ENCODE assay signal across 21 cellular contexts in the genomic region with DNA sequence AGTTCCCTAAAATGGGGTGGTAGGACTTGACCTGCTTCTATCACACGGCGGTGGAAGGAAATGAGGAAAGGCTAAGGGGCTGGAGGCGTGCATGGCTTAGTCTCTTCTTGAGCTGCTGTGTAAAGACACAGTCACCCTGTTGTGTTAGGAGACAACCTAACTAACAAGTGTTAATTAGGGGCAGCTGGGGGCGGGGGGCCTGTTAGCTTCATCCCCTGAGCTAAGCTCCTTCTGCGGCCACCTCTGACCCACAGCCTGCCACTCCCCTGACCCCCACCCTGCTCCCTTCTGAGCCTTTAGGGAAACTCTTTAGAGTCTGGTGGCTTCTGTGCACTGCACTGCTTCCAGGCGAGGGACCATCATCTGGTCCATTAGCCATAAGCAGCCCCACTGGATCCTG. TPM values are rescaled to one million over a fixed set of nuclear protein-coding genes. Genes with fewer than 3 reads are reported as not detected.
DNase-seq lines count a peak whose midpoint lies in the region; ATAC-seq and TF ChIP-seq lines count a peak whose summit lies in the region.
"Had no signal": no experiment of that assay in that cellular context is flagged by ENCODE, and none has a peak within 500 bp of the region (broad histone marks: within the 10 kb centered on the region; RNA-seq: fewer than 3 reads in every experiment).

No MANE protein-coding gene starts in this region.

- no peaks in the 10 kb centered on the region for H4K20me1 ChIP-seq in H9 (ENCODE audit: control insufficient read depth, insufficient read depth, insufficient read length)

- peaks cover 40 to 49% of the 10 kb centered on the region in 2 experiments for H3K4me1 Mint-ChIP-seq in H9
- peaks cover 10% of the 10 kb centered on the region for H3K4me1 Mint-ChIP-seq in T-helper 17 cell
- no peaks in the 10 kb centered on the region for H3K4me1 Mint-ChIP-seq in progenitor cell of endocrine pancreas (ENCODE audit: low read depth)
- H3K4me1 Mint-ChIP-seq: IgD-negative memory B cell had no signal

- H3K4me3 Mint-ChIP-seq in H9 (no peak overlapping the region), T-helper 17 cell (no peak overlapping the region), progenitor cell of endocrine pancreas (ENCODE audit: low read depth) (no peak overlapping the region)
- H3K4me3 Mint-ChIP-seq: IgD-negative memory B cell had no signal

- H3K27ac ChIP-seq in H9 (ENCODE audit: insufficient read length, low read depth, low read length) (no peak overlapping the region), iPS-20b (ENCODE audit: low read length) (no peak overlapping the region)
- H3K27ac ChIP-seq: PC-9 had no signal

- H3K18ac ChIP-seq in H9 (ENCODE audit: insufficient read length, low read depth, low read length) = no peak overlapping the region

- H3K9me3 ChIP-seq in H9 (ENCODE audit: control insufficient read depth, low read depth, low read length) = no peaks in the 10 kb centered on the region
- H3K9me3 ChIP-seq in T-helper 17 cell (ENCODE audit: control insufficient read depth, low read length, poor library complexity, severe bottlenecking) = no peaks in the 10 kb centered on the region
- H3K9me3 ChIP-seq in iPS-20b (ENCODE audit: insufficient read depth, low read depth, low read length) = no peaks in the 10 kb centered on the region
- H3K9me3 ChIP-seq: A549, BE2C, SK-N-SH had no signal

- H3K79me1 ChIP-seq in H9 (ENCODE audit: insufficient read depth, low read depth, low read length, poor library complexity, severe bottlenecking) = no peaks in the 10 kb centered on the region

- no peak overlapping the region for H2BK12ac ChIP-seq in H9 (ENCODE audit: insufficient read length, low read depth, low read length)

- TF ChIP-seq CTCF in H9 (conservative IDR thresholded peaks at IDR 0.05) (no peak), progenitor cell of endocrine pancreas (IDR thresholded peaks at IDR 0.05; ENCODE audit: unreplicated experiment) (no peak)

- H3K23ac ChIP-seq in H9 (ENCODE audit: insufficient read length, low read depth, low read length) = no peak overlapping the region

- H3K27me3 ChIP-seq in H9 (ENCODE audit: insufficient read depth, low read length) = no peaks in the 10 kb centered on the region; the same call in 1 of the 2 replicates
- H3K27me3 ChIP-seq in iPS-20b (ENCODE audit: insufficient read depth, low read length) = no peaks in the 10 kb centered on the region
- H3K27me3 ChIP-seq: BE2C had no signal

- H3K36me3 ChIP-seq in iPS-20b (ENCODE audit: insufficient read depth, low read depth, low read length) = no peaks in the 10 kb centered on the region
- H3K36me3 ChIP-seq: BE2C had no signal

- H3K36me3 Mint-ChIP-seq in H9 (ENCODE audit: insufficient read depth in 1 of 3, low read depth in 3 of 3) (no peaks in the 10 kb centered on the region; a peak in 1 of 7 replicates), T-helper 17 cell (ENCODE audit: low read depth) (peaks cover 4% of the 10 kb centered on the region), progenitor cell of endocrine pancreas (ENCODE audit: insufficient read depth) (no peaks in the 10 kb centered on the region)

- H3K27me3 Mint-ChIP-seq in H9 (ENCODE audit: low read depth) (peaks cover 2% of the 10 kb centered on the region), T-helper 17 cell (no peaks in the 10 kb centered on the region), progenitor cell of endocrine pancreas (peaks cover 3% of the 10 kb centered on the region)
- H3K27me3 Mint-ChIP-seq: IgD-negative memory B cell had no signal

- H2BK15ac ChIP-seq in H9 (ENCODE audit: low read depth, low read length) = no peak overlapping the region

- no peak overlapping the region for H4K91ac ChIP-seq in H9 (ENCODE audit: insufficient read length, low read depth, low read length)

- peaks cover 10% of the 10 kb centered on the region; the same call in 1 of the 2 replicates for H3K4me1 ChIP-seq in H9 (ENCODE audit: insufficient read depth, low read length)
- peaks cover 26% of the 10 kb centered on the region for H3K4me1 ChIP-seq in iPS-20b (ENCODE audit: insufficient read depth, low read length)
- H3K4me1 ChIP-seq: BE2C had no signal

- no peak overlapping the region for H3K56ac ChIP-seq in H9 (ENCODE audit: insufficient read length, low read depth, low read length)

- no CpG with 5 or more reads among the region's 6 CpGs for WGBS in H9 (ENCODE audit: extremely low coverage, insufficient read length, low lambda C conversion rate)

- ATAC-seq in T-helper 17 cell (no peak), HG03045 (IDR thresholded peaks at IDR 0.05; ENCODE audit: unreplicated experiment) (no peak)
- ATAC-seq in activated CD4-positive, CD25-positive, alpha-beta regulatory T cell treated with anti-CD3 and anti-CD28 coated beads, Interleukin-2, amount 50 U/mL, for 24 hours = no peak
- ATAC-seq: A549 had no signal

- no peak overlapping the region for H2AFZ ChIP-seq in H9 (ENCODE audit: low read length)
- H2AFZ ChIP-seq: PC-9 had no signal

- H4K5ac ChIP-seq in H9 (ENCODE audit: insufficient read length, low read depth, low read length) = no peak overlapping the region

- no peak overlapping the region for H2BK20ac ChIP-seq in H9 (ENCODE audit: low read depth, low read length, poor library complexity, severe bottlenecking)

- no peak overlapping the region for H3K4me2 ChIP-seq in H9 (ENCODE audit: insufficient read depth, insufficient read length, low read length)
- H3K4me2 ChIP-seq: A549, PC-9, SK-N-SH had no signal

- H3K14ac ChIP-seq in H9 (ENCODE audit: insufficient read depth, low read length) = no peak overlapping the region

- H3K9me3 Mint-ChIP-seq in H9 (no peaks in the 10 kb centered on the region), progenitor cell of endocrine pancreas (ENCODE audit: low read depth) (no peaks in the 10 kb centered on the region)
- H3K9me3 Mint-ChIP-seq: IgD-negative memory B cell had no signal

- H2BK5ac ChIP-seq in H9 (ENCODE audit: insufficient read length, low read length) = no peak overlapping the region

- H3K4me3 ChIP-seq in iPS-20b (ENCODE audit: low read length) = no peak overlapping the region
- H3K4me3 ChIP-seq: A549, PC-9 had no signal

- H2BK120ac ChIP-seq in H9 (ENCODE audit: low read depth, low read length, poor library complexity, severe bottlenecking) = no peak overlapping the region

- no peaks in the 10 kb centered on the region for H3K23me2 ChIP-seq in H9 (ENCODE audit: insufficient read length, low read depth, low read length, poor library complexity, severe bottlenecking)

- no peak overlapping the region for H4K8ac ChIP-seq in H9 (replicated peaks; ENCODE audit: insufficient read length, low read depth, low read length)

- H3K79me2 ChIP-seq in H9 (ENCODE audit: insufficient read depth, low read length) = no peaks in the 10 kb centered on the region

- H3K9ac ChIP-seq in H9 (ENCODE audit: extremely low read depth, insufficient read length, low read length) (no peak overlapping the region), iPS-20b (ENCODE audit: low read depth, low read length) (peak overlapping the region; percentile 30; the same call in 1 of the 2 replicates)
- H3K9ac ChIP-seq: SK-N-SH had no signal

- H3K4ac ChIP-seq in H9 (ENCODE audit: low read depth, low read length) = no peak overlapping the region

- H3T11ph ChIP-seq in H9 (ENCODE audit: low read length) = no peak overlapping the region

- no peak for DNase-seq in H9
- no peak for DNase-seq in T-helper 17 cell
- no peak for DNase-seq in progenitor cell of endocrine pancreas (ENCODE audit: low spot score, unreplicated experiment)
- DNase-seq in NCI-H128 (lab: John Stamatoyannopoulos, UW; ENCODE audit: unreplicated experiment) = no peak
- DNase-seq: BE2C, EL, HCEC 1CT, MV-4-11, NCI-H1105 treated with DMSO at 0.1 percent for 48 hours, NCI-H187, NCI-H69, PC-9, RPMI8226, SIG-M5, SK-N-SH had no signal

- peak overlapping the region; percentile 95 to 96 (median 96); a peak in 6 of 7 replicates for H3K27ac Mint-ChIP-seq in H9
- H3K27ac Mint-ChIP-seq in T-helper 17 cell = peak overlapping the region; percentile 34
- H3K27ac Mint-ChIP-seq in progenitor cell of endocrine pancreas = peak overlapping the region; percentile 56

- H2AK5ac ChIP-seq in H9 (ENCODE audit: insufficient read length, low read length) = no peak overlapping the region

RNA-seq across cellular contexts. Expression of gene COL17A1, which starts 28.0 kb away (rescaled TPM):
- total RNA-seq in H9 (2021) (1.9 TPM in 2 replicates), T-helper 17 cell (not detected), progenitor cell of endocrine pancreas (0.78 and 0.86 TPM in 2 replicates)
- total RNA-seq: NCI-H460 had no signal

Comparison
In these comparisons a context has a peak if more than half of its experiments do, and no peak if none do; other contexts are left out.
1. H3K27ac Mint-ChIP-seq: peak in every context shown above with its lines; median percentile 96 in H9; 56 in progenitor cell of endocrine pancreas; 34 in T-helper 17 cell.